Comparison of ENCODE assay signal across 32 cellular contexts in the genomic region with DNA sequence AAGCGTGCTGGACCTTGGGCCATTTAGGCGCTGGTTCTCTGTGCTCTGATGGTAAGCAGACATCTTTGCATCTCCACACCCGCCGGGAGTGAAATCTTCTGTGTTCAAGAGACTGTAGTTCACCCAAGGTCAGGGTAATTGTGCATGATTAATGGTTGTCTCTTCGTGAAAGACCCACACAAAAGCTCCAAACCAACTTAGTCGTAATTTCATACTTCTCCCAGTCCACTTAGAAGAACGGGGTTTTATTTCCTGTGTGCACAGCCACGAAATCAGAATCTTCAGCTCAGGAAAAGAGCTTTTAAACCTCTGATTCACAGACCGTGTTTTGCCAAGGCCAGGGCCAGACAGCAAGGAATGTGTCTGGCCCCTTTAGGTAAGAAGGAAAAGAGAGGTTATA.
"Had no signal": no experiment of that assay in that cellular context is flagged by ENCODE, and none has a peak within 500 bp of the region (broad histone marks: within the 10 kb centered on the region; RNA-seq: fewer than 3 reads in every experiment).

No MANE protein-coding gene starts in this region.

- FAIRE-seq: colon, pancreas, small intestine, TTC549 had no signal

- H3K27me3 ChIP-seq: foreskin keratinocyte, left lung, pancreas, sigmoid colon, stomach, thyroid gland had no signal

- H3K4me3 Mint-ChIP-seq: activated naive CD4-positive, alpha-beta T cell treated with anti-CD3 and anti-CD28 coated beads, Interleukin-2, amount 10 ng/mL, durations not matched to agents 7 days and 5 days; activated naive CD8-positive, alpha-beta T cell treated with anti-CD3 and anti-CD28 coated beads, Interleukin-2, amount 10 ng/mL, durations not matched to agents 7 days and 5 days; activated T-helper 1 cell treated with anti-CD3 and anti-CD28 coated beads, Interleukin-12 subunit alpha, Interleukin-12 subunit beta, Interleukin-2, Interleukin-4 antibody, amounts not matched to agents 30 ng/mL and 10 ng/mL and 1 ng/mL, durations not matched to agents 14 hours and 24 hours and 36 hours; nephron progenitor cell; stimulated activated naive B cell treated with anti-CD40 and anti-IgM and Interleukin-4, amounts not matched to agents 10 μg/mL and 1 μg/mL and 100 μg/mL, for 72 hours; T-helper 1 cell treated with Interleukin-12 subunit alpha and Interleukin-12 subunit beta and Interleukin-4 antibody, amounts not matched to agents 30 μg/mL and 1 μg/mL, for 36 hours had no signal

- H3K4me3 ChIP-seq: esophagus muscularis mucosa, heart left ventricle, left lung, lower lobe of right lung, pancreas, prostate gland, sigmoid colon, stomach, thyroid gland had no signal

- H3K9me3 ChIP-seq: esophagus muscularis mucosa, heart left ventricle, left lung, lower lobe of right lung, pancreas, prostate gland, sigmoid colon, stomach, thyroid gland had no signal

- H3K36me3 Mint-ChIP-seq: activated naive CD4-positive, alpha-beta T cell treated with anti-CD3 and anti-CD28 coated beads, Interleukin-2, amount 10 ng/mL, durations not matched to agents 7 days and 5 days; activated naive CD8-positive, alpha-beta T cell treated with anti-CD3 and anti-CD28 coated beads, Interleukin-2, amount 10 ng/mL, durations not matched to agents 7 days and 5 days; stimulated activated naive B cell treated with anti-CD40 and anti-IgM and Interleukin-4, amounts not matched to agents 10 μg/mL and 1 μg/mL and 100 μg/mL, for 72 hours had no signal

- H3K36me3 ChIP-seq: esophagus muscularis mucosa, heart left ventricle, left lung, lower lobe of right lung, pancreas, prostate gland, sigmoid colon, stomach, thyroid gland had no signal

- H3K4me1 Mint-ChIP-seq: activated naive CD4-positive, alpha-beta T cell treated with anti-CD3 and anti-CD28 coated beads, Interleukin-2, amount 10 ng/mL, durations not matched to agents 7 days and 5 days; activated naive CD8-positive, alpha-beta T cell treated with anti-CD3 and anti-CD28 coated beads, Interleukin-2, amount 10 ng/mL, durations not matched to agents 7 days and 5 days; stimulated activated naive B cell treated with anti-CD40 and anti-IgM and Interleukin-4, amounts not matched to agents 10 μg/mL and 1 μg/mL and 100 μg/mL, for 72 hours had no signal

- H3K4me1 ChIP-seq: esophagus muscularis mucosa, foreskin keratinocyte, left lung, lower lobe of right lung, pancreas, prostate gland, stomach had no signal

- H3K27me3 Mint-ChIP-seq: activated naive CD4-positive, alpha-beta T cell treated with anti-CD3 and anti-CD28 coated beads, Interleukin-2, amount 10 ng/mL, durations not matched to agents 7 days and 5 days; activated naive CD8-positive, alpha-beta T cell treated with anti-CD3 and anti-CD28 coated beads, Interleukin-2, amount 10 ng/mL, durations not matched to agents 7 days and 5 days; stimulated activated naive B cell treated with anti-CD40 and anti-IgM and Interleukin-4, amounts not matched to agents 10 μg/mL and 1 μg/mL and 100 μg/mL, for 72 hours had no signal

- H3K27ac Mint-ChIP-seq: activated naive CD4-positive, alpha-beta T cell treated with anti-CD3 and anti-CD28 coated beads, Interleukin-2, amount 10 ng/mL, durations not matched to agents 7 days and 5 days; activated naive CD8-positive, alpha-beta T cell treated with anti-CD3 and anti-CD28 coated beads, Interleukin-2, amount 10 ng/mL, durations not matched to agents 7 days and 5 days; activated T-helper 1 cell treated with anti-CD3 and anti-CD28 coated beads, Interleukin-12 subunit alpha, Interleukin-12 subunit beta, Interleukin-2, Interleukin-4 antibody, amounts not matched to agents 30 ng/mL and 10 ng/mL and 1 ng/mL, durations not matched to agents 14 hours and 24 hours and 36 hours; stimulated activated naive B cell treated with anti-CD40 and anti-IgM and Interleukin-4, amounts not matched to agents 10 μg/mL and 1 μg/mL and 100 μg/mL, for 72 hours; T-helper 1 cell treated with Interleukin-12 subunit alpha and Interleukin-12 subunit beta and Interleukin-4 antibody, amounts not matched to agents 30 μg/mL and 1 μg/mL, for 36 hours had no signal

- DNase-seq: activated CD4-positive, alpha-beta T cell treated with anti-CD3 and anti-CD28 coated beads for 4 hours; activated CD4-positive, alpha-beta T cell treated with anti-CD3 and anti-CD28 coated beads, Interleukin-2, amount 50 U/mL, for 4 hours; activated effector memory CD4-positive, alpha-beta T cell treated with anti-CD3 and anti-CD28 coated beads, Interleukin-2, amount 50 U/mL, for 16 hours; activated naive CD4-positive, alpha-beta T cell treated with anti-CD3 and anti-CD28 coated beads, Interleukin-2, amount 10 ng/mL, durations not matched to agents 7 days and 5 days; activated naive CD8-positive, alpha-beta T cell treated with anti-CD3 and anti-CD28 coated beads, Interleukin-2, amount 10 ng/mL, durations not matched to agents 7 days and 5 days; activated T-cell treated with anti-CD3 and anti-CD28 coated beads for 4 hours; amniotic stem cell; dermis blood vessel endothelial cell; effector CD4-positive, alpha-beta T cell; foreskin keratinocyte; heart left ventricle; hypothalamus; kidney glomerular epithelial cell; left lung; lower lobe of right lung; nephron progenitor cell; nucleus accumbens; pancreas; sigmoid colon; small intestine; stimulated activated CD4-positive, alpha-beta T cell treated with anti-CD3 and anti-CD28 coated beads, Interleukin-1b, Interleukin-23, amount 100 ng/mL, for 48 hours; stimulated activated naive B cell treated with anti-CD40 and anti-IgM and Interleukin-4, amounts not matched to agents 10 μg/mL and 1 μg/mL and 100 μg/mL, for 72 hours; stomach; T-helper 9 cell; thyroid gland had no signal

- H3K9me3 Mint-ChIP-seq: activated naive CD4-positive, alpha-beta T cell treated with anti-CD3 and anti-CD28 coated beads, Interleukin-2, amount 10 ng/mL, durations not matched to agents 7 days and 5 days; activated naive CD8-positive, alpha-beta T cell treated with anti-CD3 and anti-CD28 coated beads, Interleukin-2, amount 10 ng/mL, durations not matched to agents 7 days and 5 days; activated T-helper 1 cell treated with anti-CD3 and anti-CD28 coated beads, Interleukin-12 subunit alpha, Interleukin-12 subunit beta, Interleukin-2, Interleukin-4 antibody, amounts not matched to agents 30 ng/mL and 10 ng/mL and 1 ng/mL, durations not matched to agents 14 hours and 24 hours and 36 hours; nephron progenitor cell; T-helper 1 cell treated with Interleukin-12 subunit alpha and Interleukin-12 subunit beta and Interleukin-4 antibody, amounts not matched to agents 30 μg/mL and 1 μg/mL, for 36 hours had no signal

- H3K27ac ChIP-seq: esophagus muscularis mucosa, foreskin keratinocyte, heart left ventricle, left lung, lower lobe of right lung, pancreas, prostate gland, sigmoid colon, stomach, thyroid gland, VCaP had no signal
